Comparison of ENCODE assay signal across 8 cellular contexts in genomic region chrX:21373637-21374162, GRCh38. TPM values are rescaled to one million over a fixed set of nuclear protein-coding genes. Genes with fewer than 3 reads are reported as not detected.
DNase-seq lines count a peak whose midpoint lies in the region; ATAC-seq and TF ChIP-seq lines count a peak whose summit lies in the region.

No MANE protein-coding gene starts in this region.

- H3K27ac ChIP-seq in HL-60 (replicated peaks): no peak overlapping the region

- no peak overlapping the region for H3K27ac Mint-ChIP-seq in Calu3 (ENCODE audit: unreplicated experiment)
- H3K27ac Mint-ChIP-seq in activated CD4-positive, alpha-beta memory T cell treated with anti-CD3 and anti-CD28 coated beads for 36 hours: no peak overlapping the region

- CTCF ChIA-PET in Calu3 (lab: Charles Lee): no interaction called here
- CTCF ChIA-PET in activated CD4-positive, alpha-beta memory T cell treated with anti-CD3 and anti-CD28 coated beads for 36 hours (lab: Charles Lee): interaction anchor here (1.5 kb wide), 1 partner anchor 107 kb away, joined by 6 read pairs; no protein-coding TSS in a partner anchor

- no peaks in the 10 kb centered on the region for H3K9me3 Mint-ChIP-seq in Calu3 (ENCODE audit: low read depth, unreplicated experiment)
- no peaks in the 10 kb centered on the region for H3K9me3 Mint-ChIP-seq in activated CD4-positive, alpha-beta memory T cell treated with anti-CD3 and anti-CD28 coated beads for 36 hours

- no TSS peak for BruUV-seq in Calu3 (replicated peaks; lab: Mats Ljungman, UMichigan)

- no peak for TF ChIP-seq CTCF in Calu3 (IDR thresholded peaks at IDR 0.05; ENCODE audit: unreplicated experiment)
- no peak for TF ChIP-seq CTCF in HL-60 (IDR thresholded peaks at IDR 0.05; ENCODE audit: insufficient read depth, low read length)
- TF ChIP-seq CTCF in fibroblast of mammary gland (conservative IDR thresholded peaks at IDR 0.05; ENCODE audit: control insufficient read depth, insufficient read depth, low read depth, low read length): no peak

- POLR2A ChIA-PET in activated CD4-positive, alpha-beta memory T cell treated with anti-CD3 and anti-CD28 coated beads for 36 hours (lab: Charles Lee): interaction anchor here (0.6 kb wide), 1 partner anchor 1807 kb away, joined by 3 read pairs; no protein-coding TSS in a partner anchor

- H3K4me3 ChIP-seq in HL-60 (replicated peaks; ENCODE audit: insufficient read depth, low read length): peak overlapping the region; percentile 46
- H3K4me3 ChIP-seq in fibroblast of mammary gland (ENCODE audit: control insufficient read depth, low read depth, low read length): peak overlapping the region; percentile 19

- peaks cover 28% of the 10 kb centered on the region for H3K27me3 ChIP-seq in HL-60 (ENCODE audit: insufficient read depth, poor library complexity, severe bottlenecking)

- H3K4me3 Mint-ChIP-seq in Calu3 (ENCODE audit: low read depth, unreplicated experiment): peak overlapping the region; percentile 74
- H3K4me3 Mint-ChIP-seq in activated CD4-positive, alpha-beta memory T cell treated with anti-CD3 and anti-CD28 coated beads for 36 hours: peak overlapping the region; percentile 60

- no peaks in the 10 kb centered on the region for H3K4me1 Mint-ChIP-seq in Calu3 (ENCODE audit: low read depth, unreplicated experiment)
- peaks cover 19% of the 10 kb centered on the region for H3K4me1 Mint-ChIP-seq in activated CD4-positive, alpha-beta memory T cell treated with anti-CD3 and anti-CD28 coated beads for 36 hours (ENCODE audit: low read depth)

- intact Hi-C loops in Calu3 (cut with micrococcal nuclease; ENCODE audit: unreplicated experiment) (no loop called here), posterior vena cava (cut with DNase I) (no loop called here)
- intact Hi-C loops in activated CD4-positive, alpha-beta memory T cell treated with anti-CD3 and anti-CD28 coated beads for 36 hours (cut with micrococcal nuclease): loop anchor here (5.0 to 10.0 kb wide), 2 partner anchors 64 to 779 kb away; no protein-coding TSS in a partner anchor

- H3K27me3 Mint-ChIP-seq in Calu3 (ENCODE audit: unreplicated experiment): peaks cover 16% of the 10 kb centered on the region
- no peaks in the 10 kb centered on the region for H3K27me3 Mint-ChIP-seq in activated CD4-positive, alpha-beta memory T cell treated with anti-CD3 and anti-CD28 coated beads for 36 hours

- DNase-seq in Calu3: no peak
- no peak for DNase-seq in HL-60 (ENCODE audit: low read depth in 1 of 2, low spot score in 1 of 2)
- DNase-seq in activated CD4-positive, alpha-beta memory T cell treated with anti-CD3 and anti-CD28 coated beads for 36 hours: peak; percentile 36
- DNase-seq in fibroblast of mammary gland (ENCODE audit: low read depth): no peak
- peak; percentile 81 for DNase-seq in posterior vena cava (ENCODE audit: low spot score)
- no peak for DNase-seq in EL
- DNase-seq in globus pallidus (ENCODE audit: low spot score): no peak

- peak; percentile 6 for ATAC-seq in GM19468 (IDR thresholded peaks at IDR 0.05; ENCODE audit: extremely low read depth, unreplicated experiment)

- H3K36me3 Mint-ChIP-seq in Calu3 (ENCODE audit: insufficient read depth, unreplicated experiment): peaks cover 5% of the 10 kb centered on the region
- no peaks in the 10 kb centered on the region for H3K36me3 Mint-ChIP-seq in activated CD4-positive, alpha-beta memory T cell treated with anti-CD3 and anti-CD28 coated beads for 36 hours

RNA-seq across cellular contexts. Expression of gene CNKSR2, which starts 0.5 kb away (rescaled TPM):
- not detected in 2 replicates for total RNA-seq in Calu3 (2022)
- 1 to 10 TPM; 3.6 to 3.7 TPM for total RNA-seq in activated CD4-positive, alpha-beta memory T cell treated with anti-CD3 and anti-CD28 coated beads for 36 hours
- total RNA-seq in posterior vena cava: 1 to 10 TPM; 1.6 to 2.1 TPM

Comparison
In these comparisons a context has a peak if more than half of its experiments do, and no peak if none do; other contexts are left out.
1. DNase-seq: peak in activated CD4-positive, alpha-beta memory T cell treated with anti-CD3 and anti-CD28 coated beads for 36 hours (single experiment) and posterior vena cava (single experiment); none in Calu3 (single experiment), HL-60 (0 of 2), fibroblast of mammary gland (single experiment), EL (single experiment) and globus pallidus (single experiment).